22 cellular contexts compared by ENCODE assay signal in genomic region chr3:146739203-146739671, GRCh38.
DNase-seq lines count a peak whose midpoint lies in the region; ATAC-seq and TF ChIP-seq lines count a peak whose summit lies in the region.
"Had no signal": no experiment of that assay in that cellular context is flagged by ENCODE, and none has a peak within 500 bp of the region (broad histone marks: within the 10 kb centered on the region; RNA-seq: fewer than 3 reads in every experiment).

No MANE protein-coding gene starts in this region.

- ATAC-seq in GM18870 (IDR thresholded peaks at IDR 0.05; ENCODE audit: unreplicated experiment), result peak; percentile 98
- ATAC-seq in HG02840 (IDR thresholded peaks at IDR 0.05; ENCODE audit: low FRiP score, unreplicated experiment), result peak; percentile 98
- ATAC-seq: body of pancreas; stimulated activated effector memory CD8-positive, alpha-beta T cell treated with anti-CD3 and anti-CD28 coated beads, Interleukin-12 subunit alpha, Interleukin-12 subunit beta, amount 100 ng/mL, for 72 hours had no signal

- peaks cover 5% of the 10 kb centered on the region for H3K4me1 Mint-ChIP-seq in nephron progenitor cell
- H3K4me1 Mint-ChIP-seq: nephron; stimulated activated effector memory CD8-positive, alpha-beta T cell treated with anti-CD3 and anti-CD28 coated beads, Interleukin-12 subunit alpha, Interleukin-12 subunit beta, amount 100 ng/mL, for 72 hours had no signal

- no peaks in the 10 kb centered on the region for H3K27me3 Mint-ChIP-seq in nephron progenitor cell (ENCODE audit: low read depth, poor library complexity)

- H3K4me3 Mint-ChIP-seq in nephron progenitor cell, result no peak overlapping the region
- H3K4me3 Mint-ChIP-seq: HFFc6; mesothelial cell of epicardium; nephron; stimulated activated effector memory CD8-positive, alpha-beta T cell treated with anti-CD3 and anti-CD28 coated beads, Interleukin-12 subunit alpha, Interleukin-12 subunit beta, amount 100 ng/mL, for 72 hours; T-helper 1 cell treated with Interleukin-12 subunit alpha and Interleukin-12 subunit beta and Interleukin-4 antibody, amounts not matched to agents 30 μg/mL and 1 μg/mL, for 36 hours had no signal

- no peaks in the 10 kb centered on the region for H3K9me3 Mint-ChIP-seq in nephron progenitor cell
- H3K9me3 Mint-ChIP-seq: T-helper 1 cell treated with Interleukin-12 subunit alpha and Interleukin-12 subunit beta and Interleukin-4 antibody, amounts not matched to agents 30 μg/mL and 1 μg/mL, for 36 hours had no signal

- DNase-seq in NCI-H2107 treated with DMSO at 0.1 percent for 48 hours (lab: John Stamatoyannopoulos, UW; ENCODE audit: unreplicated experiment) (peak; percentile 80), nephron progenitor cell (peak; percentile 2), SIG-M5 treated with dmso at 0.1 percent for 504 hours (lab: John Stamatoyannopoulos, UW; ENCODE audit: unreplicated experiment) (no peak), NCI-H510A treated with DMSO at 0.1 percent for 48 hours (lab: John Stamatoyannopoulos, UW) (no peak), NCI-H2196 (lab: John Stamatoyannopoulos, UW; ENCODE audit: unreplicated experiment) (no peak)
- DNase-seq: activated CD4-positive, alpha-beta T cell treated with anti-CD3 and anti-CD28 coated beads, Interleukin-2, amount 50 U/mL, for 1 hour; activated CD8-positive, alpha-beta memory T cell treated with anti-CD3 and anti-CD28 coated beads, Interleukin-2, amount 50 U/mL, for 4 hours; body of pancreas; head of caudate nucleus; HFFc6; Kasumi-1; NCI-H1105 treated with DMSO at 0.1 percent for 48 hours; NCI-H2081 treated with DMSO at 0.1 percent for 48 hours; NCI-H526 treated with DMSO at 0.1 percent for 48 hours; WERI-Rb-1 had no signal

- no peak for TF ChIP-seq CTCF in nephron progenitor cell (IDR thresholded peaks at IDR 0.05)

- no peaks in the 10 kb centered on the region for H3K36me3 Mint-ChIP-seq in nephron progenitor cell (ENCODE audit: low read depth)
- H3K36me3 Mint-ChIP-seq: mesothelial cell of epicardium; stimulated activated effector memory CD8-positive, alpha-beta T cell treated with anti-CD3 and anti-CD28 coated beads, Interleukin-12 subunit alpha, Interleukin-12 subunit beta, amount 100 ng/mL, for 72 hours had no signal

- H3K27ac Mint-ChIP-seq in nephron progenitor cell, result peak overlapping the region; percentile 41
- H3K27ac Mint-ChIP-seq: activated T-helper 2 cell treated with anti-CD3 and anti-CD28 coated beads, Interferon-gamma antibody, Interleukin-2, Interleukin-4, amounts not matched to agents 10 μg/mL and 5 μg/mL and 100 μg/mL, durations not matched to agents 14 hours and 24 hours and 36 hours; HFFc6; mesothelial cell of epicardium; nephron; stimulated activated effector memory CD8-positive, alpha-beta T cell treated with anti-CD3 and anti-CD28 coated beads, Interleukin-12 subunit alpha, Interleukin-12 subunit beta, amount 100 ng/mL, for 72 hours; T-helper 1 cell treated with Interleukin-12 subunit alpha and Interleukin-12 subunit beta and Interleukin-4 antibody, amounts not matched to agents 30 μg/mL and 1 μg/mL, for 36 hours had no signal

Comparison
In these comparisons a context has a peak if more than half of its experiments do, and no peak if none do; other contexts are left out.
1. DNase-seq: peak in NCI-H2107 treated with DMSO at 0.1 percent for 48 hours (single experiment) and nephron progenitor cell (single experiment); none in SIG-M5 treated with dmso at 0.1 percent for 504 hours (single experiment), NCI-H510A treated with DMSO at 0.1 percent for 48 hours (single experiment) and NCI-H2196 (single experiment).